ENCODE assay signal across 21 cellular contexts in genomic region chr3:11621077-11621476, GRCh38.
"Had no signal": no experiment of that assay in that cellular context is flagged by ENCODE, and none has a peak within 500 bp of the region (broad histone marks: within the 10 kb centered on the region; RNA-seq: fewer than 3 reads in every experiment).

No MANE protein-coding gene starts in this region.

- H3K9me3 ChIP-seq: heart left ventricle, mucosa of descending colon, pancreas, sigmoid colon, thoracic aorta, transverse colon had no signal

- H3K27me3 ChIP-seq: dorsolateral prefrontal cortex, heart left ventricle, neural progenitor cell, pancreas, sigmoid colon, transverse colon had no signal

- H3K4me3 ChIP-seq: dorsolateral prefrontal cortex, heart left ventricle, mucosa of descending colon, neural progenitor cell, pancreas, sigmoid colon, skin epidermis, thoracic aorta, transverse colon had no signal

- H3K27ac ChIP-seq: dorsolateral prefrontal cortex, heart left ventricle, neural progenitor cell, sigmoid colon, skin epidermis, thoracic aorta had no signal

- DNase-seq: caudate nucleus; cortex of kidney; dorsolateral prefrontal cortex; effector CD8-positive, alpha-beta T cell; foreskin melanocyte; heart left ventricle; hippocampal formation; mucosa of descending colon; naive thymus-derived CD8-positive, alpha-beta T cell; nucleus accumbens; pancreas; retina; sigmoid colon; stimulated activated CD4-positive, alpha-beta T cell treated with anti-CD3 and anti-CD28 coated beads, Interleukin-12 subunit alpha, Interleukin-12 subunit beta, amount 100 ng/mL, for 4 hours; stimulated activated naive CD8-positive, alpha-beta T cell treated with anti-CD3 and anti-CD28 coated beads, Interleukin-15, Interleukin-2, amounts not matched to agents 100 U/mL and 50 U/mL, for 24 hours; substantia nigra; transverse colon had no signal

- FAIRE-seq: pancreas had no signal

- H3K9me3 Mint-ChIP-seq: naive thymus-derived CD8-positive, alpha-beta T cell had no signal

- H3K9ac ChIP-seq: neural progenitor cell had no signal

- H3K36me3 Mint-ChIP-seq: naive thymus-derived CD8-positive, alpha-beta T cell had no signal

- H2AFZ ChIP-seq: neural progenitor cell had no signal

- H3K36me3 ChIP-seq: neural progenitor cell, pancreas, sigmoid colon, thoracic aorta, transverse colon had no signal

- H3K27me3 Mint-ChIP-seq: naive thymus-derived CD8-positive, alpha-beta T cell; progenitor cell of endocrine pancreas had no signal

- ATAC-seq: heart left ventricle; naive thymus-derived CD8-positive, alpha-beta T cell; stimulated activated naive CD8-positive, alpha-beta T cell treated with anti-CD3 and anti-CD28 coated beads, Interleukin-15, Interleukin-2, amounts not matched to agents 100 U/mL and 50 U/mL, for 24 hours had no signal

- H3K4me2 ChIP-seq: neural progenitor cell had no signal

- H3K4me3 Mint-ChIP-seq: naive thymus-derived CD8-positive, alpha-beta T cell had no signal
